ENCODE assay signal across 8 cellular contexts in genomic region chr14:31926123-31926522, GRCh38.
DNase-seq lines count a peak whose midpoint lies in the region; ATAC-seq and TF ChIP-seq lines count a peak whose summit lies in the region.

No MANE protein-coding gene starts in this region.

- H3K27me3 ChIP-seq in naive thymus-derived CD4-positive, alpha-beta T cell (ENCODE audit: control insufficient read depth in 2 of 2, insufficient read depth in 2 of 2, low read length in 2 of 2): no peaks in the 10 kb centered on the region

- H3K27me3 Mint-ChIP-seq in naive thymus-derived CD4-positive, alpha-beta T cell: no peaks in the 10 kb centered on the region

- no peaks in the 10 kb centered on the region for H3K9me3 ChIP-seq in naive thymus-derived CD4-positive, alpha-beta T cell (ENCODE audit: control insufficient read depth in 2 of 3, low read length in 3 of 3)

- H3K36me3 ChIP-seq in naive thymus-derived CD4-positive, alpha-beta T cell (ENCODE audit: control insufficient read depth in 2 of 3, insufficient read depth in 3 of 3, low read length in 3 of 3): no peaks in the 10 kb centered on the region

- ATAC-seq in HG03442 (IDR thresholded peaks at IDR 0.05; ENCODE audit: unreplicated experiment) (peak; percentile 53), esophagus mucosa (no peak)
- peak; percentile 67 for ATAC-seq in naive thymus-derived CD4-positive, alpha-beta T cell

- intact Hi-C loops in naive thymus-derived CD4-positive, alpha-beta T cell (cut with micrococcal nuclease): loop anchor here (1.0 to 5.0 kb wide), 8 partner anchors 19 to 634 kb away; partner anchors contain the start of genes RNU6-7 (in 1 of the 2) and RNU6-8 (in 1 of the 2)

- TF ChIP-seq CTCF in AG04449 (IDR thresholded peaks at IDR 0.05; ENCODE audit: insufficient read depth, low read length, missing control alignments) (peak; percentile 32), coronary artery (IDR thresholded peaks at IDR 0.05) (peak; percentile 28)

- CTCF ChIA-PET in AG04449 (lab: Yijun Ruan, JAX): interaction anchor here (0.6 to 4.1 kb wide), 25 partner anchors 9 to 634 kb away, joined by 3 to 21 read pairs (median 4); no protein-coding TSS in a partner anchor
- CTCF ChIA-PET in naive thymus-derived CD4-positive, alpha-beta T cell (lab: Charles Lee): interaction anchor here (0.7 to 7.2 kb wide), 14 partner anchors 8 to 633 kb away, joined by 3 to 87 read pairs (median 4); partner anchors contain the start of genes DTD2 and RNU6-8

- H3K9me3 Mint-ChIP-seq in naive thymus-derived CD4-positive, alpha-beta T cell: no peaks in the 10 kb centered on the region

- H3K4me3 Mint-ChIP-seq in naive thymus-derived CD4-positive, alpha-beta T cell: no peak overlapping the region

- H3K4me1 ChIP-seq in naive thymus-derived CD4-positive, alpha-beta T cell (ENCODE audit: control insufficient read depth in 2 of 2, insufficient read depth in 2 of 2, low read length in 2 of 2): no peaks in the 10 kb centered on the region

- no peak for DNase-seq in AG04449 (ENCODE audit: low read depth, low spot score)
- peak; percentile 23 for DNase-seq in GDM1 (lab: John Stamatoyannopoulos, UW)
- DNase-seq in OCI-M1 (lab: John Stamatoyannopoulos, UW): peak; percentile 55
- no peak for DNase-seq in coronary artery (ENCODE audit: low spot score)
- peak in 7 of 9 donors; percentile 20 to 54 (median 44) for DNase-seq in naive thymus-derived CD4-positive, alpha-beta T cell
- no peak for DNase-seq in NCI-H187 treated with DMSO at 0.1 percent for 48 hours (lab: John Stamatoyannopoulos, UW)

- peaks cover 7 to 18% (median 11%) of the 10 kb centered on the region in 7 donors for H3K4me1 Mint-ChIP-seq in naive thymus-derived CD4-positive, alpha-beta T cell

- H3K27ac ChIP-seq in coronary artery: no peak overlapping the region
- no peak overlapping the region for H3K27ac ChIP-seq in naive thymus-derived CD4-positive, alpha-beta T cell (ENCODE audit: low read depth, low read length)

- H3K36me3 Mint-ChIP-seq in naive thymus-derived CD4-positive, alpha-beta T cell: no peaks in the 10 kb centered on the region

- no peak overlapping the region for H3K27ac Mint-ChIP-seq in naive thymus-derived CD4-positive, alpha-beta T cell

- POLR2A ChIA-PET in AG04449 (lab: Yijun Ruan, JAX): interaction anchor here (0.8 kb wide), 1 partner anchor 8 kb away, joined by 4 read pairs; no protein-coding TSS in a partner anchor
- POLR2A ChIA-PET in naive thymus-derived CD4-positive, alpha-beta T cell (lab: Charles Lee): interaction anchor here (0.7 to 1.6 kb wide), 2 partner anchors 9 to 152 kb away, joined by 3 to 4 read pairs; no protein-coding TSS in a partner anchor

- H3K4me3 ChIP-seq in AG04449 (ENCODE audit: low read depth, low read length) (no peak overlapping the region), coronary artery (no peak overlapping the region)
- H3K4me3 ChIP-seq in naive thymus-derived CD4-positive, alpha-beta T cell (ENCODE audit: low read length): no peak overlapping the region

Comparison
In these comparisons a context has a peak if more than half of its experiments do, and no peak if none do; other contexts are left out.
1. DNase-seq: peak in GDM1 (single experiment), OCI-M1 (single experiment) and naive thymus-derived CD4-positive, alpha-beta T cell (7 of 9); none in AG04449 (single experiment), coronary artery (single experiment) and NCI-H187 treated with DMSO at 0.1 percent for 48 hours (single experiment).